Comparison of ENCODE assay signal across 8 cellular contexts in the genomic region with DNA sequence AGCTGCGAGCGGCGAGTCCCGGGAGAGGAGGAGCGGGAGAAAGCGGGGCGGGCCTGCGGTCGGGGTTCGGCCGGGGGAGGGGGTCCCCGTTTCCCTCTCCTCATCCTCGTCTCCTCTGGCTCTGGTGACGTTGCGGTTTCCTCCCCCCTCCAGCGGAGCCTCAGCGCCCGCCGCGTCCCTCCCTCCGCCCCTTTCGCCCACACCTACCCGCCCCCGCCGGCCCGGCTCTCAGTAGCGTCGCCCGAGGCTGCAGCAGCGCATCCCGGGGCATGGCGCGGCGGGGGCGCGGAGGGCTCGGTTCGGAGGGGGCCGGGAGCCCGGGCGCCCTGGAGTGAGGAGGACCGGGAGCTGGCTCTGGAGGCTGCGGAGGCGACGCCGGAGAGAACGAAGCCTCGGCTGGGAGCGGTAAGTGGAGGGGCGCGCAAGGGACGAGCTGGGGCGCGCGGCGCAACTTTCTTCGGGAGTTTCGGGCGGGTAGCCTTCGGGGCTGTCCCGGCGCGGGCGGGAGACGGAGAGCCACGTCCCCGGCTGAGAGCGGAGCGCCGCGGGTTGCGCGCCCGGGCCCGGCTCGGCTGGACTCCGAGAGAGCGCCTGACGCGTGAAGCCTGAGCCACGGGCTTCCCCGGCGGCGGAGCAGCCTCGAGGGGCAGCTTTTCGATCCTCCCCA. TPM values are rescaled to one million over a fixed set of nuclear protein-coding genes. Genes with fewer than 3 reads are reported as not detected.
A peak's percentile ranks its signal among the peaks of the same experiment; 100 is the strongest.
DNase-seq lines count a peak whose midpoint lies in the region; ATAC-seq and TF ChIP-seq lines count a peak whose summit lies in the region.

Gene DSE (plus strand): TSS at position 231 of the 667 bp plus-strand sequence. CDS start 28,304 bp downstream, outside the sequence.

- H3K4me1 Mint-ChIP-seq in activated CD4-positive, alpha-beta T cell treated with anti-CD3 and anti-CD28 coated beads for 36 hours: peaks cover 11% of the 10 kb centered on the region

- CTCF ChIA-PET in activated CD4-positive, alpha-beta T cell treated with anti-CD3 and anti-CD28 coated beads for 36 hours (lab: Charles Lee): interaction anchor here (0.6 to 1.1 kb wide), 2 partner anchors 101 to 123 kb away, joined by 3 read pairs; no protein-coding TSS in a partner anchor

- TF ChIP-seq CTCF in coronary artery (IDR thresholded peaks at IDR 0.05): no peak

- H3K9me3 Mint-ChIP-seq in activated CD4-positive, alpha-beta T cell treated with anti-CD3 and anti-CD28 coated beads for 36 hours (ENCODE audit: low read depth): no peaks in the 10 kb centered on the region

- intact Hi-C loops in activated CD4-positive, alpha-beta T cell treated with anti-CD3 and anti-CD28 coated beads for 36 hours (cut with DNase I, micrococcal nuclease): no loop called here

- ATAC-seq in GM21723 (IDR thresholded peaks at IDR 0.05; ENCODE audit: unreplicated experiment): peak; percentile 76
- ATAC-seq in activated CD4-positive, alpha-beta T cell treated with anti-CD3 and anti-CD28 coated beads for 36 hours: peak; percentile 70

- peak within 1 kb of the TSS; percentile 93 to 96 for H3K27ac ChIP-seq in coronary artery

- DNase-seq in GM04504 (ENCODE audit: low read depth) (peak; percentile 66), KG1 (lab: John Stamatoyannopoulos, UW) (peak; percentile 39), coronary artery (ENCODE audit: low spot score) (peak; percentile 87), left kidney (ENCODE audit: low read depth, low spot score) (peak; percentile 91), NOMO-1 treated with DMSO at 0.1 percent for 48 hours (lab: John Stamatoyannopoulos, UW; ENCODE audit: unreplicated experiment) (no peak)
- DNase-seq in activated CD4-positive, alpha-beta T cell treated with anti-CD3 and anti-CD28 coated beads for 36 hours: peak; percentile 75
- peak; percentile 67 for DNase-seq in stimulated activated CD4-positive, alpha-beta T cell treated with anti-CD3 and anti-CD28 coated beads, Interleukin-2, amount 100 ng/mL, for 4 hours (ENCODE audit: low read depth)

- H3K36me3 Mint-ChIP-seq in activated CD4-positive, alpha-beta T cell treated with anti-CD3 and anti-CD28 coated beads for 36 hours (ENCODE audit: low read depth): no peaks in the 10 kb centered on the region

- peak within 1 kb of the TSS; percentile 2 for H3K27ac Mint-ChIP-seq in activated CD4-positive, alpha-beta T cell treated with anti-CD3 and anti-CD28 coated beads for 36 hours

- POLR2A ChIA-PET in activated CD4-positive, alpha-beta T cell treated with anti-CD3 and anti-CD28 coated beads for 36 hours (lab: Charles Lee): interaction anchor here (0.6 to 0.8 kb wide), 2 partner anchors 91 to 367 kb away, joined by 3 read pairs; partner anchors contain the start of gene TSPYL1

- H3K4me3 ChIP-seq in coronary artery: peak within 1 kb of the TSS; percentile 87

- H3K4me3 Mint-ChIP-seq in activated CD4-positive, alpha-beta T cell treated with anti-CD3 and anti-CD28 coated beads for 36 hours: peak within 1 kb of the TSS; percentile 71

- H3K27me3 Mint-ChIP-seq in activated CD4-positive, alpha-beta T cell treated with anti-CD3 and anti-CD28 coated beads for 36 hours: peaks cover 21% of the 10 kb centered on the region

RNA-seq across cellular contexts. Expression of gene DSE, which starts in this region (rescaled TPM):
- total RNA-seq in activated CD4-positive, alpha-beta T cell treated with anti-CD3 and anti-CD28 coated beads for 36 hours: 1 to 10 TPM; 5.6 TPM
